Comparison of ENCODE assay signal across 18 cellular contexts in genomic region chr2:215965532-215966152, GRCh38.
"Had no signal": no experiment of that assay in that cellular context is flagged by ENCODE, and none has a peak within 500 bp of the region (broad histone marks: within the 10 kb centered on the region; RNA-seq: fewer than 3 reads in every experiment).

No MANE protein-coding gene starts in this region.

- H3K9me3 Mint-ChIP-seq: natural killer cell had no signal

- ATAC-seq: body of pancreas; heart right ventricle; left cardiac atrium; natural killer cell; stimulated activated naive CD8-positive, alpha-beta T cell treated with anti-CD3 and anti-CD28 coated beads, Interleukin-15, Interleukin-2, amounts not matched to agents 100 U/mL and 50 U/mL, for 24 hours; upper lobe of right lung had no signal

- DNase-seq: anterior cingulate cortex; body of pancreas; effector CD4-positive, alpha-beta T cell; foreskin fibroblast; heart right ventricle; islet precursor cell; left cardiac atrium; midbrain; natural killer cell; ovary; stimulated activated CD4-positive, alpha-beta T cell treated with anti-CD3 and anti-CD28 coated beads, Interleukin-2, amount 100 ng/mL, for 48 hours; stimulated activated CD8-positive, alpha-beta memory T cell treated with anti-CD3 and anti-CD28 coated beads, Interleukin-4, amount 100 ng/mL, for 48 hours; stimulated activated naive CD8-positive, alpha-beta T cell treated with anti-CD3 and anti-CD28 coated beads, Interleukin-15, Interleukin-2, amounts not matched to agents 100 U/mL and 50 U/mL, for 24 hours; SW 1271; T-helper 9 cell; thyroid gland; upper lobe of right lung had no signal

- H3K4me3 Mint-ChIP-seq: natural killer cell had no signal

- FAIRE-seq: endometrium had no signal

- H3K36me3 Mint-ChIP-seq: natural killer cell had no signal
